25 cellular contexts compared by ENCODE assay signal in the genomic region with DNA sequence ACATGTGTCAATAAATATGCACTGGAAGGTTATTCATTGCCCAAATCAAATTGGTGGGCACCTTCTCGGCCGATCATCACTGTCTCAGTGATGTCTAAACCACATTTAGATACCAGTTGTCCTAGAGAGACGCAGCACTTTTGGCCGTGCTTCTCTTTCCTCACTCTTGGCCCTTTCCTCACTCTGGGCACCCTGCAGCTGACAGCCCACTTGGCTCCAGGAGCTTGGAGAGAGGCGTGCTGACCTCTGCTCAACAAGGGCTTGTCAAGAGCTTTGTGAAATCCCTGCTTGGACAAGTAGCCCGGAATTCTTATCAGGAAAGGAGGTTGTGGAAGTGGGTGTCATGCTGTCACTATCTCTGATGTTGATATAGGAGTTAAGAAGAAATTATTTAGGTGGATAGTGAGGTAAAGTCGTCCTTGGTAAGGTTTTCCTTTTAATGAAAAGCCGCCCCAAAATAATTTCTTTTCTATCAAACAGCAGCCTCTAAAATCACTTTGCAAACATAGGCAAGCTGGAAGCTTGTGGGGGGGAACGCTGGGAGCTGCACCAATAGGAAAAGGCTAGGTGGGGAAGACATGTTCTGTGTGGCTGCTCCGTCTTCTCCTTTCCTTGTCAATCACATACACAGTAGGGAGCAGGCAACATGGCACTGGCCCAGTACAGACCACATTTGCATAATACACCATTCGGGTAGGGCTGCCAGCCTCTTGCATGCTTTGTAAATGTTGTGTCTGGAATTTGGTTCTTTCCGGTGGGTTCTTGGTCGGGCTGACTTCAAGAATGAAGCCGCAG.
DNase-seq lines count a peak whose midpoint lies in the region; ATAC-seq and TF ChIP-seq lines count a peak whose summit lies in the region.
"Had no signal": no experiment of that assay in that cellular context is flagged by ENCODE, and none has a peak within 500 bp of the region (broad histone marks: within the 10 kb centered on the region; RNA-seq: fewer than 3 reads in every experiment).

No MANE protein-coding gene starts in this region.

- WGBS in heart right ventricle, 2 donors, result 43 to 51% methylated on average over 14 of the region's 14 CpGs

- H3K9me3 Mint-ChIP-seq in WTC11, result peaks cover 17% of the 10 kb centered on the region

- peaks cover 5% of the 10 kb centered on the region for H3K36me3 Mint-ChIP-seq in WTC11
- H3K36me3 Mint-ChIP-seq: CD8-positive, alpha-beta T cell had no signal

- H3K4me1 Mint-ChIP-seq in WTC11, result peaks cover 26% of the 10 kb centered on the region
- H3K4me1 Mint-ChIP-seq: B cell, IgD-negative memory B cell had no signal

- intact Hi-C loops in heart right ventricle (cut with DNase I) (loop anchor here in 3 of 10 donors (5.0 kb wide), 4 partner anchors 107 to 132 kb away; no protein-coding TSS in a partner anchor), lower lobe of right lung (cut with DNase I) (no loop called here)

- H3K4me1 ChIP-seq in heart right ventricle (peaks cover 0 to 38% (median 13%) of the 10 kb centered on the region in 9 donors), lower lobe of right lung (no peaks in the 10 kb centered on the region), skeletal muscle tissue (ENCODE audit: control insufficient read depth in 3 of 3, insufficient read depth in 3 of 3, low read length in 3 of 3) (peaks cover 37 to 53% (median 40%) of the 10 kb centered on the region in 3 donors)
- H3K4me1 ChIP-seq: Caco-2 had no signal

- H3K36me3 ChIP-seq in heart right ventricle (no peaks in the 10 kb centered on the region), lower lobe of right lung (no peaks in the 10 kb centered on the region), skeletal muscle tissue (ENCODE audit: control insufficient read depth in 3 of 3, insufficient read depth in 3 of 3, low read length in 3 of 3) (no peaks in the 10 kb centered on the region)

- POLR2A ChIA-PET in GM10248 (lab: Yijun Ruan, JAX) (no interaction called here), WTC11 (lab: Charles Lee) (no interaction called here)

- peaks cover 2% of the 10 kb centered on the region; the same call in 1 of the 2 replicates for H3K27me3 Mint-ChIP-seq in WTC11 (ENCODE audit: low read depth)
- H3K27me3 Mint-ChIP-seq: B cell, IgD-negative memory B cell had no signal

- H3K4me3 Mint-ChIP-seq in WTC11, result no peak overlapping the region
- H3K4me3 Mint-ChIP-seq: B cell; CD8-positive, alpha-beta T cell; IgD-negative memory B cell had no signal

- peak overlapping the region in 1 of 3 donors; percentile 16 for H3K9ac ChIP-seq in skeletal muscle tissue (ENCODE audit: low read depth in 1 of 3, low read length in 3 of 3)
- H3K9ac ChIP-seq: KMS-11 had no signal

- H3K27ac ChIP-seq in heart right ventricle, result peak overlapping the region in 3 of 10 donors; percentile 36 to 52 (median 42)
- no peak overlapping the region for H3K27ac ChIP-seq in lower lobe of right lung
- peak overlapping the region; percentile 38 for H3K27ac ChIP-seq in skeletal muscle tissue (ENCODE audit: low read depth, low read length)
- H3K27ac ChIP-seq: C4-2B, KMS-11 had no signal

- H3K27ac Mint-ChIP-seq in WTC11, result no peak overlapping the region
- H3K27ac Mint-ChIP-seq: B cell; CD8-positive, alpha-beta T cell; IgD-negative memory B cell had no signal

- H3K9me3 ChIP-seq in heart right ventricle (no peaks in the 10 kb centered on the region), lower lobe of right lung (no peaks in the 10 kb centered on the region), skeletal muscle tissue (ENCODE audit: control insufficient read depth in 3 of 3, low read length in 3 of 3) (no peaks in the 10 kb centered on the region)
- H3K9me3 ChIP-seq: Caco-2 had no signal

- DNase-seq in astrocyte of the hippocampus (ENCODE audit: low read depth, low spot score) (peak; percentile 50), heart right ventricle (peak; percentile 30 to 56), lower lobe of right lung (no peak), AG20443 (ENCODE audit: low spot score) (no peak), GM10248 (ENCODE audit: extremely low spot score) (no peak), WTC11 (ENCODE audit: low spot score) (no peak), NCI-H1092 (lab: John Stamatoyannopoulos, UW) (no peak)
- DNase-seq: Caco-2; CD8-positive, alpha-beta T cell; GOT3; HCEC 1CT; MM.1S; NCI-H1417; NCI-H1694; NCI-H2029 treated with DMSO at 0.1 percent for 48 hours; NCI-H2227 treated with DMSO at 0.1 percent for 48 hours; NCI-H526 treated with DMSO at 0.1 percent for 48 hours; RPMI8226; SHP77 treated with DMSO at 0.1 percent for 48 hours had no signal

- H3K27me3 ChIP-seq in heart right ventricle, result no peaks in the 10 kb centered on the region
- no peaks in the 10 kb centered on the region for H3K27me3 ChIP-seq in lower lobe of right lung (ENCODE audit: low read depth)
- no peaks in the 10 kb centered on the region for H3K27me3 ChIP-seq in skeletal muscle tissue (ENCODE audit: control insufficient read depth in 3 of 3, insufficient read depth in 3 of 3, low read length in 3 of 3)

- CTCF ChIA-PET in GM10248 (lab: Yijun Ruan, JAX) (no interaction called here), WTC11 (lab: Charles Lee) (no interaction called here)

- H3K4me3 ChIP-seq in heart right ventricle, result no peak overlapping the region
- no peak overlapping the region for H3K4me3 ChIP-seq in lower lobe of right lung
- H3K4me3 ChIP-seq in skeletal muscle tissue (ENCODE audit: low read length in 3 of 3), result peak overlapping the region in 2 of 3 donors; percentile 6 to 49
- H3K4me3 ChIP-seq: GM12878 had no signal

- TF ChIP-seq CTCF in heart right ventricle (IDR thresholded peaks at IDR 0.05) (no peak), lower lobe of right lung (IDR thresholded peaks at IDR 0.05) (no peak), GM10248 (IDR thresholded peaks at IDR 0.05; ENCODE audit: control extremely low read depth, extremely low read depth, low read depth, missing control alignments) (no peak), WTC11 (IDR thresholded peaks at IDR 0.05) (no peak)

- ATAC-seq in heart right ventricle (peak; percentile 68 to 90 (median 76)), lower lobe of right lung (peak; percentile 54 to 59), WTC11 (no peak)
- ATAC-seq: CD8-positive, alpha-beta T cell; GM12878 had no signal

TF ChIP-seq in WTC11, 78 proteins besides CTCF, POLR2A, EP300 and RAD21 (continues in another document):
- TF ChIP-seq TEAD4 (CRISPR knock-in tag; IDR thresholded peaks at IDR 0.05) (no peak), TEAD1 (CRISPR knock-in tag; IDR thresholded peaks at IDR 0.05) (no peak), RELA (CRISPR knock-in tag; IDR thresholded peaks at IDR 0.05; ENCODE audit: borderline replicate concordance) (no peak), SP1 (CRISPR knock-in tag; conservative IDR thresholded peaks at IDR 0.05) (no peak), JAZF1 (CRISPR knock-in tag; IDR thresholded peaks at IDR 0.05) (no peak), FOXK1 (CRISPR knock-in tag; IDR thresholded peaks at IDR 0.05) (no peak), ZNF263 (CRISPR knock-in tag; IDR thresholded peaks at IDR 0.05; ENCODE audit: low read depth) (no peak), RORB (CRISPR knock-in tag; IDR thresholded peaks at IDR 0.05) (no peak), ZNF671 (CRISPR knock-in tag; IDR thresholded peaks at IDR 0.05) (no peak), ZNF423 (CRISPR knock-in tag; IDR thresholded peaks at IDR 0.05) (no peak), KAT7 (CRISPR knock-in tag; IDR thresholded peaks at IDR 0.05; ENCODE audit: borderline replicate concordance) (no peak)
- TF ChIP-seq, protein P1, sequence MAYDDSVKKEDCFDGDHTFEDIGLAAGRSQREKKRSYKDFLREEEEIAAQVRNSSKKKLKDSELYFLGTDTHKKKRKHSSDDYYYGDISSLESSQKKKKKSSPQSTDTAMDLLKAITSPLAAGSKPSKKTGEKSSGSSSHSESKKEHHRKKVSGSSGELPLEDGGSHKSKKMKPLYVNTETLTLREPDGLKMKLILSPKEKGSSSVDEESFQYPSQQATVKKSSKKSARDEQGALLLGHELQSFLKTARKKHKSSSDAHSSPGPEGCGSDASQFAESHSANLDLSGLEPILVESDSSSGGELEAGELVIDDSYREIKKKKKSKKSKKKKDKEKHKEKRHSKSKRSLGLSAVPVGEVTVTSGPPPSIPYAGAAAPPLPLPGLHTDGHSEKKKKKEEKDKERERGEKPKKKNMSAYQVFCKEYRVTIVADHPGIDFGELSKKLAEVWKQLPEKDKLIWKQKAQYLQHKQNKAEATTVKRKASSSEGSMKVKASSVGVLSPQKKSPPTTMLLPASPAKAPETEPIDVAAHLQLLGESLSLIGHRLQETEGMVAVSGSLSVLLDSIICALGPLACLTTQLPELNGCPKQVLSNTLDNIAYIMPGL (CRISPR knock-in tag; IDR thresholded peaks at IDR 0.05), result no peak
- TF ChIP-seq, protein P2, sequence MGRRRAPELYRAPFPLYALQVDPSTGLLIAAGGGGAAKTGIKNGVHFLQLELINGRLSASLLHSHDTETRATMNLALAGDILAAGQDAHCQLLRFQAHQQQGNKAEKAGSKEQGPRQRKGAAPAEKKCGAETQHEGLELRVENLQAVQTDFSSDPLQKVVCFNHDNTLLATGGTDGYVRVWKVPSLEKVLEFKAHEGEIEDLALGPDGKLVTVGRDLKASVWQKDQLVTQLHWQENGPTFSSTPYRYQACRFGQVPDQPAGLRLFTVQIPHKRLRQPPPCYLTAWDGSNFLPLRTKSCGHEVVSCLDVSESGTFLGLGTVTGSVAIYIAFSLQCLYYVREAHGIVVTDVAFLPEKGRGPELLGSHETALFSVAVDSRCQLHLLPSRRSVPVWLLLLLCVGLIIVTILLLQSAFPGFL (CRISPR knock-in tag; IDR thresholded peaks at IDR 0.05; ENCODE audit: borderline replicate concordance), result no peak
- TF ChIP-seq, protein P3, sequence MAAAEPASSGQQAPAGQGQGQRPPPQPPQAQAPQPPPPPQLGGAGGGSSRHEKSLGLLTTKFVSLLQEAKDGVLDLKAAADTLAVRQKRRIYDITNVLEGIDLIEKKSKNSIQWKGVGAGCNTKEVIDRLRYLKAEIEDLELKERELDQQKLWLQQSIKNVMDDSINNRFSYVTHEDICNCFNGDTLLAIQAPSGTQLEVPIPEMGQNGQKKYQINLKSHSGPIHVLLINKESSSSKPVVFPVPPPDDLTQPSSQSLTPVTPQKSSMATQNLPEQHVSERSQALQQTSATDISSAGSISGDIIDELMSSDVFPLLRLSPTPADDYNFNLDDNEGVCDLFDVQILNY (CRISPR knock-in tag; IDR thresholded peaks at IDR 0.05), result no peak

Comparison
In these comparisons a context has a peak if more than half of its experiments do, and no peak if none do; other contexts are left out.
1. DNase-seq: peak in astrocyte of the hippocampus (single experiment) and heart right ventricle (2 of 2); none in lower lobe of right lung (single experiment), AG20443 (single experiment), GM10248 (single experiment), WTC11 (single experiment) and NCI-H1092 (single experiment).
2. H3K4me3 ChIP-seq: peak in skeletal muscle tissue (2 of 3); none in heart right ventricle (0 of 10) and lower lobe of right lung (single experiment).